Comparison of ENCODE assay signal across 8 cellular contexts in genomic region chr19:42121666-42122069, GRCh38. TPM values are rescaled to one million over a fixed set of nuclear protein-coding genes. Genes with fewer than 3 reads are reported as not detected.
DNase-seq lines count a peak whose midpoint lies in the region; ATAC-seq and TF ChIP-seq lines count a peak whose summit lies in the region.

No MANE protein-coding gene starts in this region.

- DNase-seq in RPMI7951 (ENCODE audit: low read depth) (peak; percentile 99), iPS-NIHi11 (ENCODE audit: low spot score) (peak; percentile 50), NCI-H2196 treated with DMSO at 0.1 percent for 48 hours (lab: John Stamatoyannopoulos, UW; ENCODE audit: unreplicated experiment) (no peak)
- DNase-seq in activated effector memory CD4-positive, alpha-beta T cell treated with anti-CD3 and anti-CD28 coated beads, Interleukin-2, amount 50 U/mL, for 16 hours, result peak; percentile 94
- peak; percentile 71 for DNase-seq in stimulated activated CD8-positive, alpha-beta memory T cell treated with anti-CD3 and anti-CD28 coated beads, Interleukin-12 subunit alpha, Interleukin-12 subunit beta, amount 100 ng/mL, for 24 hours (ENCODE audit: extremely low read depth)

- peak; percentile 38 for TF ChIP-seq POLR2A in GM18526 (IDR thresholded peaks at IDR 0.05; ENCODE audit: extremely low read depth, insufficient read length)

- ATAC-seq in HG03159 (IDR thresholded peaks at IDR 0.05; ENCODE audit: unreplicated experiment) (no peak), GM21390 (IDR thresholded peaks at IDR 0.05; ENCODE audit: unreplicated experiment) (no peak)

RNA-seq across cellular contexts. Expression of gene POU2F2, which starts 10.6 kb away (rescaled TPM):
- total RNA-seq in RPMI7951 (2014; rRNA removed; shearing (Covaris generic)), result 2.0 and 2.4 TPM in 2 replicates

RNA-seq across cellular contexts. Expression of gene ZNF574, which starts 45.7 kb away (rescaled TPM):
- total RNA-seq in RPMI7951 (2014; rRNA removed; shearing (Covaris generic)), result 18.1 and 20.6 TPM in 2 replicates

RNA-seq across cellular contexts. Expression of gene GRIK5, which starts 51.7 kb away (rescaled TPM):
- total RNA-seq in RPMI7951 (2014; rRNA removed; shearing (Covaris generic)), result not detected in 2 replicates
